10 cellular contexts compared by ENCODE assay signal in the genomic region with DNA sequence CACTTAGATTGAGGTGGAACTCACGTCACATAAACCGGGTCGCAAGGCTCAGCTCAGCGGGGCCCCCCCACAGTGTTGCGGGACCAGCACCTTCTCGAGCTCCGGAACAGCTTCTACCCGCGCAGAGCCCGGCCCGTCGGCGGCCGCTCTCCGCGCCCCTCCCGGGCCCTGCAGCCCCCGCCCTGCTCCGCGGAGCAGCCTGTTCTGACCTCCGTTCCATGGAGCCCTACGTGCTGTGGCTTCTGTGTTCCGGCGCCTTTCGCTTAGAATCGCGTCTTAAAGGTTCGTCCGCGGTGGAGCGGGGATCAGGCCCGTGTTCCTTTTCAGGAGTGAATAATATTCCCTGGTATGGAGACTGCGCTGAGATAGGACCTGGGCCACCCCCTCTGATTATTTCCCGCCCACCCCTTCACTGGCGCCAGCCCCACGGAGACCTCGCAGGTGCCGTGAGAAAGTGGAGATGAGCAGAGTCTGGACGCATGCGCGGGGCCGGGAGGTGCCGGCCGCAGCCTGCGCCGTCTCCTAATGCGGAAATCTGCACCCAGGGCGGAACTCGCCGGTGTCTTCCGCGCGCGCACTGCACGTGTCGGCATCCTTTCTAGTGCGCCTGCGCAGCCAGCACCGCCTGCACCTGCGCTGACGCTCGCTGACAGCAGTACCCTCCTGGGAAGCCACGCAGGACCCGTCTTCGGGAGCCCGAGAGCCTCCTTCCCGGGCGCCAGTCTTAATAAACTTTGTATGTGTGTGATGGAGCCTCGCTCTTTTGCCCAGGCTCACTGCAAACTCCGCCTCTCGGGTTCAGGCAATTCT. TPM values are rescaled to one million over a fixed set of nuclear protein-coding genes. Genes with fewer than 3 reads are reported as not detected.
DNase-seq lines count a peak whose midpoint lies in the region; FAIRE-seq and TF ChIP-seq lines count a peak whose summit lies in the region.
"Had no signal": no experiment of that assay in that cellular context is flagged by ENCODE, and none has a peak within 500 bp of the region (broad histone marks: within the 10 kb centered on the region; RNA-seq: fewer than 3 reads in every experiment).

No MANE protein-coding gene starts in this region.

- peaks cover 9% of the 10 kb centered on the region for H3K36me3 Mint-ChIP-seq in nephron progenitor cell (ENCODE audit: low read depth)

- H3K27me3 ChIP-seq in A673 (replicated peaks; ENCODE audit: insufficient read depth, low read depth, low read length, poor library complexity) (no peaks in the 10 kb centered on the region), HUES48 (ENCODE audit: control insufficient read depth, insufficient read depth, low read length) (peaks cover 11% of the 10 kb centered on the region)
- no peaks in the 10 kb centered on the region for H3K27me3 ChIP-seq in effector memory CD4-positive, alpha-beta T cell (replicated peaks; ENCODE audit: control insufficient read depth, insufficient read depth, low read length, poor library complexity, severe bottlenecking)

- peak overlapping the region; percentile 75 for H3K4me3 Mint-ChIP-seq in nephron progenitor cell

- DNase-seq in A673 (ENCODE audit: low spot score) = no peak
- no peak for DNase-seq in effector memory CD4-positive, alpha-beta T cell
- no peak for DNase-seq in nephron progenitor cell
- DNase-seq in T1000 (lab: John Stamatoyannopoulos, UW) = no peak
- no peak for DNase-seq in foreskin melanocyte
- DNase-seq in GDM1 (lab: John Stamatoyannopoulos, UW) = no peak
- DNase-seq in urothelium cell line (ENCODE audit: low spot score) = no peak
- DNase-seq: DND-41; stimulated activated CD8-positive, alpha-beta memory T cell treated with anti-CD3 and anti-CD28 coated beads, Interleukin-4, amount 100 ng/mL, for 48 hours had no signal

- no peak for TF ChIP-seq CTCF in A673 (conservative IDR thresholded peaks at IDR 0.05; ENCODE audit: low read depth, low read length)
- no peak for TF ChIP-seq CTCF in nephron progenitor cell (IDR thresholded peaks at IDR 0.05)

- BruUV-seq in A673 (replicated peaks; lab: Mats Ljungman, UMichigan) = no TSS peak

- H3K9me3 Mint-ChIP-seq in nephron progenitor cell = peaks cover 41% of the 10 kb centered on the region

- H3K4me3 ChIP-seq in A673 (ENCODE audit: low read depth, low read length, poor library complexity, severe bottlenecking) = peak overlapping the region; percentile 55
- peak overlapping the region; percentile 59 for H3K4me3 ChIP-seq in HUES48 (ENCODE audit: low read depth, low read length)
- peak overlapping the region; percentile 31 for H3K4me3 ChIP-seq in effector memory CD4-positive, alpha-beta T cell (ENCODE audit: insufficient read depth, low read depth, low read length, poor library complexity, severe bottlenecking)

- FAIRE-seq in urothelium cell line (lab: Jason Lieb, UNC) = no peak

- no peaks in the 10 kb centered on the region for H3K9me3 ChIP-seq in A673 (ENCODE audit: low read depth, low read length, poor library complexity, severe bottlenecking)
- no peaks in the 10 kb centered on the region for H3K9me3 ChIP-seq in HUES48 (ENCODE audit: control insufficient read depth, insufficient read depth, low read length)
- no peaks in the 10 kb centered on the region for H3K9me3 ChIP-seq in effector memory CD4-positive, alpha-beta T cell (ENCODE audit: control insufficient read depth, low read length)

- H3K36me3 ChIP-seq in A673 (ENCODE audit: insufficient read depth, low read length, poor library complexity, severe bottlenecking) (no peaks in the 10 kb centered on the region), HUES48 (ENCODE audit: control insufficient read depth, insufficient read depth, low read length) (no peaks in the 10 kb centered on the region)
- no peaks in the 10 kb centered on the region for H3K36me3 ChIP-seq in effector memory CD4-positive, alpha-beta T cell (ENCODE audit: control insufficient read depth, insufficient read depth, low read length)

- peaks cover 47% of the 10 kb centered on the region for H3K27me3 Mint-ChIP-seq in nephron progenitor cell (ENCODE audit: low read depth, poor library complexity)

- peaks cover 5% of the 10 kb centered on the region for H3K4me1 Mint-ChIP-seq in nephron progenitor cell

- H3K27ac ChIP-seq in A673 (ENCODE audit: low read depth, low read length, poor library complexity, severe bottlenecking) = no peak overlapping the region
- H3K27ac ChIP-seq in HUES48 (ENCODE audit: low read depth, low read length) = no peak overlapping the region
- H3K27ac ChIP-seq in effector memory CD4-positive, alpha-beta T cell (ENCODE audit: insufficient read depth, low read length, poor library complexity, severe bottlenecking) = no peak overlapping the region

- intact Hi-C loops in A673 (cut with micrococcal nuclease; ENCODE audit: unreplicated experiment) = loop anchor here (10.0 kb wide), 1 partner anchor 256 kb away; a partner anchor contains a TSS

- no peak overlapping the region for H3K9ac ChIP-seq in HUES48 (ENCODE audit: low read depth, low read length)

- CTCF ChIA-PET in A673 (lab: Charles Lee) = no interaction called here

- POLR2A ChIA-PET in A673 (lab: Charles Lee; ENCODE audit: low non-redundant PET) = no interaction called here

- no peak overlapping the region for H3K27ac Mint-ChIP-seq in nephron progenitor cell

- H3K4me1 ChIP-seq in A673 (ENCODE audit: insufficient read depth, low read length, poor library complexity, severe bottlenecking) (peaks cover 8% of the 10 kb centered on the region), HUES48 (ENCODE audit: control insufficient read depth, insufficient read depth, low read length) (no peaks in the 10 kb centered on the region)
- peaks cover 11% of the 10 kb centered on the region for H3K4me1 ChIP-seq in effector memory CD4-positive, alpha-beta T cell (ENCODE audit: control insufficient read depth, insufficient read depth, low read length, poor library complexity, severe bottlenecking)

RNA-seq across cellular contexts. Expression of a gene that starts 30.9 kb away (rescaled TPM):
- total RNA-seq in A673 (2021) = 11.8 and 14.0 TPM in 2 replicates

RNA-seq across cellular contexts. Expression of a gene that starts 48.1 kb away (rescaled TPM):
- total RNA-seq in A673 (2021) = 0.47 and 1.0 TPM in 2 replicates
